Comparison of ENCODE assay signal across 9 cellular contexts in the genomic region with DNA sequence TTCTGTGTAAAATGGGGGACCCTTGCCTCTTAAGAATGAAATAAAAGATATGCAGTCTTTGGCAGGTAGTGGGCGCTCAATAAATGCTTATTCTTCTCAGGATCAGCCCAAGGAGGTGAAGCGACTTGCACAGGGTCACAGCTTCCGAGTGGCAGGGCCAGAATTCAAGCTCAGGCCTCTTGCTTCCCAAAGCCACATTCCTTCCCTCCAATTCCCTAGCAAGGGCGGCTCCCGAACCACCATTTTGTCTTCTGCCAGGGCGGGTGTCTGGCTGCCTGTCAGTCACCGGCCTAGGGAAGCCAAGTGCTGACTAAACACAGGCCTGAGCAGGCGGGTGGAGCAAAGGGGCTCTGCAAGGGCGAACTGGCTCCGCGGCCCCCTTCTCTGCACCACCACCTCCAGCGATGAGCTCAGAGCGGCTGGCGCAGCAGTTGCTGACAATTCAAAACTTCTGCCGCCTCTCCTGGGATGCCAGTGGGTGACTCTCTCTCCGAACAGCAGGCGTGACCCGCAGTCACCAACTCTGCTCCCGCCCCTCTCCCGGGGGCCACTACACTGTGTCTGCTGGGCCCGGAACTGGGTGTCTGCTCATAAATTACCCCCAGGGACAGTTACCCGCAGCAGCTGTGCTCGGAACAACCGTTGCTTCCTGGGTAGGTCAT. TPM values are rescaled to one million over a fixed set of nuclear protein-coding genes. Genes with fewer than 3 reads are reported as not detected.
DNase-seq lines count a peak whose midpoint lies in the region; ATAC-seq and TF ChIP-seq lines count a peak whose summit lies in the region.
"Had no signal": no experiment of that assay in that cellular context is flagged by ENCODE, and none has a peak within 500 bp of the region (broad histone marks: within the 10 kb centered on the region; RNA-seq: fewer than 3 reads in every experiment).

No MANE protein-coding gene starts in this region.

- H3K9me3 ChIP-seq in muscle layer of colon (ENCODE audit: low read length) (no peaks in the 10 kb centered on the region), uterus (no peaks in the 10 kb centered on the region)
- H3K9me3 ChIP-seq: A549 had no signal

- H3K4me3 ChIP-seq in epithelial cell of esophagus (ENCODE audit: low read length): no peak overlapping the region
- peak overlapping the region; percentile 10 to 16 for H3K4me3 ChIP-seq in muscle layer of colon (ENCODE audit: low read depth in 1 of 2, low read length in 2 of 2)
- H3K4me3 ChIP-seq in uterus: no peak overlapping the region
- H3K4me3 ChIP-seq: A549 had no signal

- peaks cover 16% of the 10 kb centered on the region for H3K36me3 ChIP-seq in muscle layer of colon (ENCODE audit: insufficient read depth, low read length)
- no peaks in the 10 kb centered on the region for H3K36me3 ChIP-seq in uterus

- H3K27ac ChIP-seq in muscle layer of colon (ENCODE audit: low read depth, low read length): peak overlapping the region; percentile 81
- H3K27ac ChIP-seq in uterus: peak overlapping the region; percentile 81 to 84
- H3K27ac ChIP-seq: A549 had no signal

- no peak for TF ChIP-seq POLR2A in uterus (IDR thresholded peaks at IDR 0.05)

- DNase-seq in NCI-H82 (lab: John Stamatoyannopoulos, UW) (peak; percentile 48), NCI-H82 treated with DMSO at 0.1 percent for 48 hours (lab: John Stamatoyannopoulos, UW; ENCODE audit: unreplicated experiment) (no peak), OCI-M1 (lab: John Stamatoyannopoulos, UW) (peak; percentile 16), epithelial cell of esophagus (ENCODE audit: low read depth) (peak; percentile 73), uterus (peak; percentile 78 to 84), NCI-H2029 treated with DMSO at 0.1 percent for 48 hours (lab: John Stamatoyannopoulos, UW) (no peak)

- no peak overlapping the region for H3K9ac ChIP-seq in muscle layer of colon (ENCODE audit: low read length)

- no peaks in the 10 kb centered on the region for H3K27me3 ChIP-seq in muscle layer of colon (ENCODE audit: control insufficient read depth in 1 of 2, insufficient read depth in 2 of 2, low read length in 2 of 2)
- H3K27me3 ChIP-seq in uterus: no peaks in the 10 kb centered on the region

- intact Hi-C loops in uterus (cut with DNase I; ENCODE audit: low total_unique reads): loop anchor here (5.0 kb wide), 1 partner anchor 204 kb away; no protein-coding TSS in a partner anchor

- ATAC-seq in GM21390 (IDR thresholded peaks at IDR 0.05; ENCODE audit: unreplicated experiment): no peak

- H3K4me1 ChIP-seq in muscle layer of colon (ENCODE audit: insufficient read depth, low read length): peaks cover 63% of the 10 kb centered on the region
- H3K4me1 ChIP-seq in uterus: peaks cover 6 to 23% of the 10 kb centered on the region in 2 donors

- TF ChIP-seq CTCF in epithelial cell of esophagus (IDR thresholded peaks at IDR 0.05; ENCODE audit: insufficient read depth, low read depth, low read length, missing control alignments): peak; percentile 31
- peak in 2 of 4 experiments; percentile 19 to 34 for TF ChIP-seq CTCF in uterus (IDR thresholded peaks at IDR 0.05)

RNA-seq across cellular contexts. Expression of a gene that starts 10.8 kb away (rescaled TPM):
- 1 to 10 TPM in 1 of 4 donors, under 1 TPM in 1, not detected in 2; 0.55 to 1.9 TPM for total RNA-seq in uterus

RNA-seq across cellular contexts. Expression of a gene that starts 20.1 kb away (rescaled TPM):
- total RNA-seq in uterus: under 1 TPM in 1 of 4 donors, not detected in 3; 0.69 TPM

RNA-seq across cellular contexts. Expression of a gene that starts 28.6 kb away (rescaled TPM):
- total RNA-seq in uterus: 1 to 10 TPM in 3 of 4 donors, not detected in 1; 2.1 to 4.7 (median 2.4) TPM

RNA-seq across cellular contexts. Expression of a gene that starts 36.4 kb away (rescaled TPM):
- total RNA-seq in uterus: 100 to 1,000 TPM in 1 of 4 donors, 10 to 100 TPM in 3; 10.9 to 124 (median 16.5) TPM

Comparison
In these comparisons a context has a peak if more than half of its experiments do, and no peak if none do; other contexts are left out.
1. DNase-seq: peak in NCI-H82 (single experiment), OCI-M1 (single experiment), epithelial cell of esophagus (single experiment) and uterus (2 of 2); none in NCI-H82 treated with DMSO at 0.1 percent for 48 hours (single experiment) and NCI-H2029 treated with DMSO at 0.1 percent for 48 hours (single experiment).
2. H3K4me3 ChIP-seq: peak in muscle layer of colon (2 of 2); none in epithelial cell of esophagus (single experiment) and uterus (0 of 2).